In the genomic region with DNA sequence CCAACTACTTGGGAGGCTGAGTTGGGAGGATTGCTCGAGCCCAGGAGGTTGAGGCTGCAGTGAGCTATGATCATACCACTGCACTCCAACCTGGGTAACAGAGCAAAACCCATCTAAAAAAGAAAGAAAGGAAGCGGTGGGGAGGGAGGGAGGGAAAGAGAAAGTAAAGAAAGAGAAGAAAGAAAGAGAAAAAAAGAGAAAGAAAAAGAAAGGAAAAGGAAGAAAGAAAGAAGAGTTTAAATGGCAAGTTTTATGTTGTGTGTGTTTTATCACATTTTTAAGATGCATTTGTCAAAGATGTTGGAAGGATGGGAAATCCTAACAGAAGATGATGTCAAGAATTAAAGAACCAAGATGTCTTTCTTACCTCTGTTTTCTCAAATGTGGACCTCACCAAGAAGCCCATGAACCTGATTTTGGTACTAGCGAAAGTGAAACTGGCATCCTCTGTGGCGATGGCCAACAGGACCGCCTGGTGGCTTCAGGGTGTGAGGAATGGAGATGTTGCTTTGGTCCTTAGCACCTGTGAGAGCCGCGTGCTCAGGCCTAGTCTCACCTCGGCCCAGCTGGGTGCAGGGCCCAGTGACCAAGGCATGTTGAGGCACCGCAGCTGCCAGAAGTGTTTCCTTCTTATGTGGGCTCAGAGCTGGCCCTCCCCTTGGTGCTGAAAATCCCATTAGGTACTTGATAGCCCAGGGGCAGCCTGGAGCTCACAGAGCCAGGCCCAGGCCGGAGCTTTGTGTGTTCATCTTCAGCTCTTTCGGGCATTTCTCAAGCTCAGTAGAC, we compare ENCODE assay signal across 17 cellular contexts. TPM values are rescaled to one million over a fixed set of nuclear protein-coding genes. Genes with fewer than 3 reads are reported as not detected.
"Had no signal": no experiment of that assay in that cellular context is flagged by ENCODE, and none has a peak within 500 bp of the region (broad histone marks: within the 10 kb centered on the region; RNA-seq: fewer than 3 reads in every experiment).

No MANE protein-coding gene starts in this region.

- DNase-seq: activated CD4-positive, alpha-beta T cell treated with anti-CD3 and anti-CD28 coated beads, Interleukin-2, amount 10 ng/mL, durations not matched to agents 7 days and 5 days; activated gamma-delta T cell treated with Interleukin-2 at 50 U/mL for 16 hours; activated naive CD8-positive, alpha-beta T cell treated with anti-CD3 and anti-CD28 coated beads for 36 hours; activated T-cell treated with anti-CD3 and anti-CD28 coated beads, Interleukin-2, amount 50 U/mL, for 1 hour; anterior cingulate cortex; dorsolateral prefrontal cortex; esophagus squamous epithelium; foreskin keratinocyte; stimulated activated CD4-positive, alpha-beta T cell treated with anti-CD3 and anti-CD28 coated beads, Interleukin-4, amount 100 ng/mL, for 4 hours; stimulated activated naive CD8-positive, alpha-beta T cell treated with anti-CD3 and anti-CD28 coated beads, Interleukin-15, amount 100 ng/mL, for 72 hours; T-cell; T1000; WERI-Rb-1 had no signal

- H3K36me3 Mint-ChIP-seq: activated naive CD8-positive, alpha-beta T cell treated with anti-CD3 and anti-CD28 coated beads for 36 hours; natural killer cell treated with Interleukin-12 subunit alpha and Interleukin-12 subunit beta and Interleukin-15 and Interleukin-18, amount 100 ng/mL, for 72 hours; T-cell had no signal

- H3K36me3 ChIP-seq: esophagus squamous epithelium, thoracic aorta, WERI-Rb-1 had no signal

- H3K4me3 ChIP-seq: dorsolateral prefrontal cortex, esophagus squamous epithelium, thoracic aorta had no signal

- H3K4me1 Mint-ChIP-seq: activated naive CD8-positive, alpha-beta T cell treated with anti-CD3 and anti-CD28 coated beads for 36 hours; stimulated activated naive CD8-positive, alpha-beta T cell treated with anti-CD3 and anti-CD28 coated beads, Interleukin-15, amount 100 ng/mL, for 72 hours; T-cell had no signal

- H3K4me1 ChIP-seq: foreskin keratinocyte had no signal

- H3K27me3 Mint-ChIP-seq: activated CD4-positive, alpha-beta T cell treated with anti-CD3 and anti-CD28 coated beads, Interleukin-2, amount 10 ng/mL, durations not matched to agents 7 days and 5 days; activated naive CD8-positive, alpha-beta T cell treated with anti-CD3 and anti-CD28 coated beads for 36 hours; natural killer cell treated with Interleukin-12 subunit alpha and Interleukin-12 subunit beta and Interleukin-15 and Interleukin-18, amount 100 ng/mL, for 72 hours; stimulated activated naive CD8-positive, alpha-beta T cell treated with anti-CD3 and anti-CD28 coated beads, Interleukin-15, amount 100 ng/mL, for 72 hours; T-cell had no signal

- H3K9me3 Mint-ChIP-seq: activated CD4-positive, alpha-beta T cell treated with anti-CD3 and anti-CD28 coated beads, Interleukin-2, amount 10 ng/mL, durations not matched to agents 7 days and 5 days; activated naive CD8-positive, alpha-beta T cell treated with anti-CD3 and anti-CD28 coated beads for 36 hours; natural killer cell treated with Interleukin-12 subunit alpha and Interleukin-12 subunit beta and Interleukin-15 and Interleukin-18, amount 100 ng/mL, for 72 hours; stimulated activated naive CD8-positive, alpha-beta T cell treated with anti-CD3 and anti-CD28 coated beads, Interleukin-15, amount 100 ng/mL, for 72 hours; T-cell had no signal

- ATAC-seq: foreskin keratinocyte; stimulated activated naive CD8-positive, alpha-beta T cell treated with anti-CD3 and anti-CD28 coated beads, Interleukin-15, amount 100 ng/mL, for 72 hours; T-cell had no signal

- H3K9me3 ChIP-seq: esophagus squamous epithelium, thoracic aorta had no signal

- H3K4me3 Mint-ChIP-seq: activated CD4-positive, alpha-beta T cell treated with anti-CD3 and anti-CD28 coated beads, Interleukin-2, amount 10 ng/mL, durations not matched to agents 7 days and 5 days; activated naive CD8-positive, alpha-beta T cell treated with anti-CD3 and anti-CD28 coated beads for 36 hours; natural killer cell treated with Interleukin-12 subunit alpha and Interleukin-12 subunit beta and Interleukin-15 and Interleukin-18, amount 100 ng/mL, for 72 hours; stimulated activated naive CD8-positive, alpha-beta T cell treated with anti-CD3 and anti-CD28 coated beads, Interleukin-15, amount 100 ng/mL, for 72 hours; T-cell had no signal

- H3K27ac ChIP-seq: dorsolateral prefrontal cortex, esophagus squamous epithelium, foreskin keratinocyte, thoracic aorta, WERI-Rb-1 had no signal

- H3K27me3 ChIP-seq: dorsolateral prefrontal cortex, esophagus squamous epithelium, foreskin keratinocyte had no signal

- H3K27ac Mint-ChIP-seq: activated CD4-positive, alpha-beta T cell treated with anti-CD3 and anti-CD28 coated beads, Interleukin-2, amount 10 ng/mL, durations not matched to agents 7 days and 5 days; activated naive CD8-positive, alpha-beta T cell treated with anti-CD3 and anti-CD28 coated beads for 36 hours; natural killer cell treated with Interleukin-12 subunit alpha and Interleukin-12 subunit beta and Interleukin-15 and Interleukin-18, amount 100 ng/mL, for 72 hours; stimulated activated naive CD8-positive, alpha-beta T cell treated with anti-CD3 and anti-CD28 coated beads, Interleukin-15, amount 100 ng/mL, for 72 hours; T-cell had no signal

RNA-seq across cellular contexts. Expression of gene UCMA, which starts 9.8 kb away (rescaled TPM):
- total RNA-seq: activated CD4-positive, alpha-beta T cell treated with anti-CD3 and anti-CD28 coated beads, Interleukin-2, amount 10 ng/mL, durations not matched to agents 7 days and 5 days; activated naive CD8-positive, alpha-beta T cell treated with anti-CD3 and anti-CD28 coated beads for 36 hours; esophagus squamous epithelium; foreskin keratinocyte; natural killer cell treated with Interleukin-12 subunit alpha and Interleukin-12 subunit beta and Interleukin-15 and Interleukin-18, amount 100 ng/mL, for 72 hours; osteocyte; pulmonary artery endothelial cell; T-cell; thoracic aorta had no signal
- polyA plus RNA-seq: foreskin keratinocyte had no signal
